Comparison of ENCODE assay signal across 15 cellular contexts in genomic region chr15:36756707-36757106, GRCh38.
"Had no signal": no experiment of that assay in that cellular context is flagged by ENCODE, and none has a peak within 500 bp of the region (broad histone marks: within the 10 kb centered on the region; RNA-seq: fewer than 3 reads in every experiment).

No MANE protein-coding gene starts in this region.

- H3K4me1 Mint-ChIP-seq: activated B cell treated with CpG ODN at 0.5 μM for 24 hours; activated CD4-positive, alpha-beta T cell treated with anti-CD3 and anti-CD28 coated beads, Interleukin-2, amount 10 ng/mL, durations not matched to agents 7 days and 5 days; activated T-helper 17 cell treated with anti-CD3 and anti-CD28 coated beads, Interleukin-2, amount 50 U/mL, for 72 hours had no signal

- H3K4me3 ChIP-seq: psoas muscle, suprapubic skin, upper lobe of right lung had no signal

- H3K27me3 Mint-ChIP-seq: activated B cell treated with CpG ODN at 0.5 μM for 24 hours; activated CD4-positive, alpha-beta T cell treated with anti-CD3 and anti-CD28 coated beads, Interleukin-2, amount 10 ng/mL, durations not matched to agents 7 days and 5 days; activated T-helper 17 cell treated with anti-CD3 and anti-CD28 coated beads, Interleukin-2, amount 50 U/mL, for 72 hours; dendritic cell treated with granulocyte-macrophage colony-stimulating factor and Interleukin-4, amounts not matched to agents 40 ng/mL and 50 ng/mL, for 4 days had no signal

- H3K27ac Mint-ChIP-seq: activated B cell treated with CpG ODN at 0.5 μM for 24 hours; activated CD4-positive, alpha-beta T cell treated with anti-CD3 and anti-CD28 coated beads, Interleukin-2, amount 10 ng/mL, durations not matched to agents 7 days and 5 days; activated naive CD4-positive, alpha-beta T cell treated with anti-CD3 and anti-CD28 coated beads for 36 hours; activated T-helper 17 cell treated with anti-CD3 and anti-CD28 coated beads, Interleukin-2, amount 50 U/mL, for 72 hours; dendritic cell treated with granulocyte-macrophage colony-stimulating factor and Interleukin-4, amounts not matched to agents 40 ng/mL and 50 ng/mL, for 4 days; nephron progenitor cell had no signal

- H3K4me3 Mint-ChIP-seq: activated B cell treated with CpG ODN at 0.5 μM for 24 hours; activated CD4-positive, alpha-beta T cell treated with anti-CD3 and anti-CD28 coated beads, Interleukin-2, amount 10 ng/mL, durations not matched to agents 7 days and 5 days; activated naive CD4-positive, alpha-beta T cell treated with anti-CD3 and anti-CD28 coated beads for 36 hours; activated T-helper 17 cell treated with anti-CD3 and anti-CD28 coated beads, Interleukin-2, amount 50 U/mL, for 72 hours; dendritic cell treated with granulocyte-macrophage colony-stimulating factor and Interleukin-4, amounts not matched to agents 40 ng/mL and 50 ng/mL, for 4 days; nephron progenitor cell had no signal

- DNase-seq: activated B cell treated with CpG ODN at 0.5 μM for 24 hours; activated CD4-positive, alpha-beta T cell treated with anti-CD3 and anti-CD28 coated beads, Interleukin-2, amount 10 ng/mL, durations not matched to agents 7 days and 5 days; activated naive CD4-positive, alpha-beta T cell treated with anti-CD3 and anti-CD28 coated beads for 36 hours; activated T-cell treated with anti-CD3 and anti-CD28 coated beads for 4 hours; erythroblast; hippocampal formation; kidney glomerular epithelial cell; nephron progenitor cell; psoas muscle; stimulated activated CD4-positive, alpha-beta T cell treated with anti-CD3 and anti-CD28 coated beads, Interleukin-2, amount 100 ng/mL, for 24 hours; stimulated activated naive CD4-positive, alpha-beta T cell; upper lobe of right lung had no signal
